10 cellular contexts compared by ENCODE assay signal in genomic region chr2:37415128-37415817, GRCh38.
DNase-seq lines count a peak whose midpoint lies in the region; ATAC-seq and TF ChIP-seq lines count a peak whose summit lies in the region.
"Had no signal": no experiment of that assay in that cellular context is flagged by ENCODE, and none has a peak within 500 bp of the region (broad histone marks: within the 10 kb centered on the region; RNA-seq: fewer than 3 reads in every experiment).

No MANE protein-coding gene starts in this region.

- 94% methylated on average over 7 of the region's 7 CpGs for WGBS in SK-N-SH (ENCODE audit: low lambda C conversion rate)
- 83% methylated on average over 7 of the region's 7 CpGs for WGBS in right cardiac atrium

- no peak for TF ChIP-seq EP300 in SK-N-SH (IDR thresholded peaks at IDR 0.05; ENCODE audit: borderline replicate concordance in 1 of 2, low read depth in 1 of 2, low read length in 1 of 2)

- H3K36me3 ChIP-seq in SK-N-SH (replicated peaks in 1 of 2; ENCODE audit: control insufficient read depth in 1 of 2, insufficient read depth in 2 of 2, low read length in 1 of 2) = no peaks in the 10 kb centered on the region

- no peak overlapping the region for H3K4me3 ChIP-seq in AG10803 (ENCODE audit: low read length)
- H3K4me3 ChIP-seq in SK-N-SH (ENCODE audit: low read depth in 2 of 2, low read length in 1 of 2) = no peak overlapping the region
- no peak overlapping the region for H3K4me3 ChIP-seq in right cardiac atrium (ENCODE audit: low read length)

- H3K9me2 ChIP-seq in SK-N-SH = no peaks in the 10 kb centered on the region

- no peaks in the 10 kb centered on the region for H4K20me1 ChIP-seq in SK-N-SH (ENCODE audit: insufficient read depth)

- peak; percentile 85 for TF ChIP-seq RAD21 in SK-N-SH (IDR thresholded peaks at IDR 0.05; ENCODE audit: low read length)

- no peaks in the 10 kb centered on the region for H3K9me3 ChIP-seq in SK-N-SH
- no peaks in the 10 kb centered on the region for H3K9me3 ChIP-seq in right cardiac atrium (ENCODE audit: control insufficient read depth, low read length)

- H2AFZ ChIP-seq in SK-N-SH (ENCODE audit: low read depth) = peak overlapping the region; percentile 6; the same call in 1 of the 2 replicates

- no peaks in the 10 kb centered on the region for H3F3A ChIP-seq in SK-N-SH (replicated peaks; ENCODE audit: insufficient read depth)

- ATAC-seq in right cardiac atrium = peak; percentile 34 to 38
- ATAC-seq in GM21723 (IDR thresholded peaks at IDR 0.05; ENCODE audit: unreplicated experiment) = no peak
- ATAC-seq in HG03045 (IDR thresholded peaks at IDR 0.05; ENCODE audit: unreplicated experiment) = no peak

- POLR2A ChIA-PET in SK-N-SH (lab: Yijun Ruan, JAX) (interaction anchor here (1.0 to 2.6 kb wide), 9 partner anchors 19 to 510 kb away, joined by 3 to 42 read pairs (median 5); partner anchors contain the start of genes CDC42EP3 and RMDN2), RWPE1 (lab: Yijun Ruan, JAX; ENCODE audit: low non-redundant PET) (interaction anchor here (0.6 to 0.7 kb wide), 2 partner anchors 256 to 462 kb away, joined by 3 to 5 read pairs; partner anchors contain the start of gene CDC42EP3)

- H3K27ac ChIP-seq in SK-N-SH (ENCODE audit: low read depth in 2 of 2, low read length in 1 of 2) (peak overlapping the region; percentile 42 to 87; a peak in 3 of 4 replicates), right cardiac atrium (ENCODE audit: low read length) (no peak overlapping the region), RWPE1 (no peak overlapping the region)
- H3K27ac ChIP-seq: HL-60 had no signal

- H3K27me3 ChIP-seq in SK-N-SH (ENCODE audit: insufficient read depth) = no peaks in the 10 kb centered on the region
- H3K27me3 ChIP-seq in right cardiac atrium (ENCODE audit: control insufficient read depth, insufficient read depth) = no peaks in the 10 kb centered on the region

- peaks cover 10 to 16% of the 10 kb centered on the region in 2 experiments for H3K4me1 ChIP-seq in SK-N-SH (ENCODE audit: control insufficient read depth in 1 of 2, insufficient read depth in 2 of 2, low read depth in 1 of 2, low read length in 1 of 2)
- peaks cover 2% of the 10 kb centered on the region for H3K4me1 ChIP-seq in right cardiac atrium (ENCODE audit: control insufficient read depth, insufficient read depth, low read length)

- intact Hi-C loops in right cardiac atrium (cut with DNase I) = loop anchor here in 3 of 4 donors (2.0 to 10.0 kb wide), 4 partner anchors 120 to 418 kb away; no protein-coding TSS in a partner anchor

- no peaks in the 10 kb centered on the region for H3K79me2 ChIP-seq in SK-N-SH (ENCODE audit: insufficient read depth)

- no peak overlapping the region for H3K4me2 ChIP-seq in SK-N-SH

- H3K9ac ChIP-seq in SK-N-SH = no peak overlapping the region

- TF ChIP-seq CTCF in AG10803 (conservative IDR thresholded peaks at IDR 0.05; ENCODE audit: low read length) (peak; percentile 39), SK-N-SH (IDR thresholded peaks at IDR 0.05) (peak; percentile 57), RWPE1 (conservative IDR thresholded peaks at IDR 0.05; ENCODE audit: low read depth) (no peak)

- CTCF ChIA-PET in SK-N-SH (lab: Yijun Ruan, JAX) = interaction anchor here (0.6 to 12.8 kb wide), 102 partner anchors 10 to 860 kb away, joined by 3 to 540 read pairs (median 5); partner anchors contain the start of genes CDC42EP3 and RMDN2
- CTCF ChIA-PET in RWPE1 (lab: Yijun Ruan, JAX) = interaction anchor here (0.5 to 4.4 kb wide), 24 partner anchors 10 to 1558 kb away, joined by 3 to 68 read pairs (median 4); no protein-coding TSS in a partner anchor

- DNase-seq in AG10803 (ENCODE audit: low read depth) (peak; percentile 48), HCEC 1CT (peak; percentile 36), SK-N-SH (peak; percentile 49), right cardiac atrium (peak in 1 of 3 donors; percentile 48), RWPE1 (ENCODE audit: low spot score) (no peak), GOT3 (lab: John Stamatoyannopoulos, UW) (no peak)
- DNase-seq: stimulated activated CD4-positive, alpha-beta T cell treated with anti-CD3 and anti-CD28 coated beads, Interleukin-1b, Interleukin-23, amount 100 ng/mL, for 48 hours had no signal

TF ChIP-seq in SK-N-SH, 30 proteins besides CTCF, POLR2A, EP300 and RAD21:
- no peak for TF ChIP-seq USF2 (IDR thresholded peaks at IDR 0.05; ENCODE audit: borderline replicate concordance, low read depth, low read length)
- TF ChIP-seq EZH2phosphoT487 (IDR thresholded peaks at IDR 0.05; ENCODE audit: borderline replicate concordance, low read depth) = no peak
- peak; percentile 83 for TF ChIP-seq SMC3 (IDR thresholded peaks at IDR 0.05; ENCODE audit: low read depth, low read length)
- no peak for TF ChIP-seq GABPA (IDR thresholded peaks at IDR 0.05; ENCODE audit: low read depth)
- TF ChIP-seq TCF12 (IDR thresholded peaks at IDR 0.05) = peak; percentile 67
- 0 out of 2 replicates have a peak, but pooled peaks have one; percentile 28 for TF ChIP-seq ELF1 (IDR thresholded peaks at IDR 0.05)
- TF ChIP-seq REST (IDR thresholded peaks at IDR 0.05; ENCODE audit: low read depth, low read length) = no peak
- TF ChIP-seq ZBTB33 (IDR thresholded peaks at IDR 0.05; ENCODE audit: borderline replicate concordance, low read depth) = no peak
- TF ChIP-seq SIN3A (IDR thresholded peaks at IDR 0.05; ENCODE audit: borderline replicate concordance, low read depth, low read length) = no peak
TF ChIP-seq in SK-N-SH: peak in this region for 3.

Comparison
In these comparisons a context has a peak if more than half of its experiments do, and no peak if none do; other contexts are left out.
1. DNase-seq: peak in AG10803 (single experiment), HCEC 1CT (single experiment) and SK-N-SH (single experiment); none in RWPE1 (single experiment) and GOT3 (single experiment).
2. H3K27ac ChIP-seq: peak in SK-N-SH (2 of 2); none in right cardiac atrium (single experiment) and RWPE1 (single experiment).
3. ATAC-seq: peak in right cardiac atrium (2 of 2); none in GM21723 (single experiment) and HG03045 (single experiment).